16 cellular contexts compared by ENCODE assay signal in genomic region chr14:91288876-91289275, GRCh38.
"Had no signal": no experiment of that assay in that cellular context is flagged by ENCODE, and none has a peak within 500 bp of the region (broad histone marks: within the 10 kb centered on the region; RNA-seq: fewer than 3 reads in every experiment).

No MANE protein-coding gene starts in this region.

- H3K27ac ChIP-seq: coronary artery, esophagus muscularis mucosa, parathyroid adenoma, right lobe of liver, SK-N-MC, thoracic aorta, upper lobe of left lung had no signal

- DNase-seq: activated CD4-positive, alpha-beta T cell treated with anti-CD3 and anti-CD28 coated beads, Interleukin-2, amount 10 ng/mL, durations not matched to agents 7 days and 5 days; activated CD4-positive, CD25-positive, alpha-beta regulatory T cell treated with anti-CD3 and anti-CD28 coated beads, Interleukin-2, amount 50 U/mL, for 72 hours; activated gamma-delta T cell; hypothalamus; left ventricle myocardium superior; midbrain; right lobe of liver; stimulated activated CD4-positive, alpha-beta T cell treated with anti-CD3 and anti-CD28 coated beads, Interleukin-2, amount 100 ng/mL, for 24 hours; T-helper 2 cell; upper lobe of left lung had no signal

- H3K9ac ChIP-seq: parathyroid adenoma had no signal

- H3K36me3 ChIP-seq: right lobe of liver, thoracic aorta had no signal

- H3K4me1 ChIP-seq: right lobe of liver, upper lobe of left lung had no signal

- H3K27me3 ChIP-seq: esophagus muscularis mucosa, right lobe of liver, upper lobe of left lung had no signal

- H3K9me3 ChIP-seq: esophagus muscularis mucosa, right lobe of liver, thoracic aorta, upper lobe of left lung had no signal

- H3K4me3 ChIP-seq: coronary artery, esophagus muscularis mucosa, right lobe of liver, SK-N-MC, skin epidermis, thoracic aorta, upper lobe of left lung had no signal
